In the genomic region with DNA sequence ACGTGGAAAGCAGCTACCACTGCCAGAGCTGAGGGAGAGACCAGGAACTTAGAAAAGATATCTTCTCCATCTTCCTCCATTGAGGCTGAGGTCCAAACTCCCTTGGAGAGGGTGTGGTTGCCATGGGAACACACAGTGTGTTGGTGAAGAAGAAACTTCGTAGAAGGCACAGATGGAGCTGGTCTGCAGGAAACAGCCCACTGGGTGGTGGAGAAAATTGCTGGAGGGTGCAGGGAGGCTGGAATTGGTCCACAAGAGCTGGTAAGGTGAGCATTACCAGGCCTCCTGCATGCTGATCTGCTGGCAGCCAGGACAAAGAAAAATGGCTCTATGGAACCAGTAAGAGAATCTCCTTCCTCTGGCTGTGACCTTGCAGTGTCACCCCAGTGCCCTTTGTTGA, we compare ENCODE assay signal across 22 cellular contexts.
"Had no signal": no experiment of that assay in that cellular context is flagged by ENCODE, and none has a peak within 500 bp of the region (broad histone marks: within the 10 kb centered on the region; RNA-seq: fewer than 3 reads in every experiment).

No MANE protein-coding gene starts in this region.

- H3K4me2 ChIP-seq: SK-N-SH had no signal

- H3K9ac ChIP-seq: SK-N-SH had no signal

- DNase-seq: activated CD4-positive, alpha-beta memory T cell treated with anti-CD3 and anti-CD28 coated beads, Interleukin-2, amount 10 ng/mL, durations not matched to agents 7 days and 5 days; activated CD4-positive, alpha-beta T cell treated with anti-CD3 and anti-CD28 coated beads for 36 hours; activated CD4-positive, alpha-beta T cell treated with anti-CD3 and anti-CD28 coated beads, Interleukin-2, amount 50 U/mL, for 1 hour; activated gamma-delta T cell; activated naive CD4-positive, alpha-beta T cell treated with anti-CD3 and anti-CD28 coated beads, Interleukin-2, amount 10 ng/mL, durations not matched to agents 7 days and 5 days; activated naive CD8-positive, alpha-beta T cell treated with anti-CD3 and anti-CD28 coated beads for 36 hours; activated T-cell treated with anti-CD3 and anti-CD28 coated beads for 4 hours; activated T-cell treated with anti-CD3 and anti-CD28 coated beads, Interleukin-2, amount 50 U/mL, for 48 hours; Karpas-422; NCI-H1048; NCI-H1694; NCI-H2029; NCI-H2107; NCI-H82; OCI-M1; RPMI8226; SK-N-SH; T-helper 1 cell; WERI-Rb-1 had no signal

- H3K27ac ChIP-seq: WERI-Rb-1 had no signal

- H3K9me3 ChIP-seq: SK-N-SH had no signal

- ATAC-seq: activated CD4-positive, alpha-beta T cell treated with anti-CD3 and anti-CD28 coated beads for 36 hours; activated T-helper 17 cell treated with anti-CD3 and anti-CD28 coated beads, Interleukin-2, amount 50 U/mL, for 72 hours; Panc1; Right ventricle myocardium inferior had no signal

- H3K36me3 ChIP-seq: WERI-Rb-1 had no signal
